ENCODE assay signal across 16 cellular contexts in the genomic region with DNA sequence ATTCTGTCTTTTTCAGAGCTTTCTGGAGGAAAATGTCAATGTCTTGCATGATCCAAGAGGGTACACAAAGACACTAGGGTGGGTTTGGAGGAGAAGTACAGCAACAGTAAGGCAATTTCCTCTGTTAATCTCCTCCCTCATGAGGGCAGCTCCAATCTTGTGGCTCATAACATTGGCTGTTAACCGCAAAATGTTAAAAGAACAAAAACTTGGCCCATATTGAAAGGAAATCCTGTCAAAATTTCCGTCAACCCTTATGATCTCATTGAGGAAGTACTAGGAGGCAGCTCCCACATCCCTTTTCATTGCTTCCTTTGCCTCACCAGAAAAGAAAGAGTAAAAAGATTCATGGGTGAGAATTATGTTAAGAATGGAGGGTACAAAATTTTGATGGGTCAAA. TPM values are rescaled to one million over a fixed set of nuclear protein-coding genes. Genes with fewer than 3 reads are reported as not detected.
DNase-seq lines count a peak whose midpoint lies in the region; FAIRE-seq and TF ChIP-seq lines count a peak whose summit lies in the region.
"Had no signal": no experiment of that assay in that cellular context is flagged by ENCODE, and none has a peak within 500 bp of the region (broad histone marks: within the 10 kb centered on the region; RNA-seq: fewer than 3 reads in every experiment).

No MANE protein-coding gene starts in this region.

- TF ChIP-seq POLR2A in esophagus squamous epithelium (IDR thresholded peaks at IDR 0.05) (no peak), GM12892 (IDR thresholded peaks at IDR 0.05; ENCODE audit: low read depth, low read length) (no peak)

- H3K4me1 ChIP-seq in esophagus squamous epithelium, result peaks cover 14 to 36% (median 15%) of the 10 kb centered on the region in 3 donors
- H3K4me1 ChIP-seq: SJCRH30 had no signal

- H3K27ac ChIP-seq in esophagus squamous epithelium, result peak overlapping the region; percentile 13 to 79 (median 64)
- H3K27ac ChIP-seq: neutrophil, SJCRH30 had no signal

- FAIRE-seq in GM12892 (lab: Jason Lieb, UNC), result no peak

- peaks cover 0 to 4% (median 0%) of the 10 kb centered on the region in 4 donors for H3K27me3 ChIP-seq in esophagus squamous epithelium
- H3K27me3 ChIP-seq: SJCRH30 had no signal

- peaks cover 4% of the 10 kb centered on the region for H3K4me1 Mint-ChIP-seq in osteocyte (ENCODE audit: unreplicated experiment)

- TF ChIP-seq CTCF in esophagus squamous epithelium (IDR thresholded peaks at IDR 0.05) (no peak), osteocyte (IDR thresholded peaks at IDR 0.05) (no peak)

- no peaks in the 10 kb centered on the region for H3K9me3 ChIP-seq in esophagus squamous epithelium
- H3K9me3 ChIP-seq: neutrophil had no signal

- no peaks in the 10 kb centered on the region for H3K36me3 Mint-ChIP-seq in osteocyte (ENCODE audit: unreplicated experiment)
- H3K36me3 Mint-ChIP-seq: brain; stimulated activated naive B cell treated with anti-CD40 and anti-IgM and Interleukin-4, amounts not matched to agents 10 μg/mL and 1 μg/mL and 100 μg/mL, for 72 hours had no signal

- H3K27ac Mint-ChIP-seq in osteocyte (ENCODE audit: unreplicated experiment), result no peak overlapping the region
- H3K27ac Mint-ChIP-seq: brain; stimulated activated naive B cell treated with anti-CD40 and anti-IgM and Interleukin-4, amounts not matched to agents 10 μg/mL and 1 μg/mL and 100 μg/mL, for 72 hours had no signal

- peaks cover 8% of the 10 kb centered on the region for H3K9me3 Mint-ChIP-seq in osteocyte (ENCODE audit: unreplicated experiment)

- peaks cover 0 to 5% (median 0%) of the 10 kb centered on the region in 3 donors for H3K36me3 ChIP-seq in esophagus squamous epithelium
- H3K36me3 ChIP-seq: neutrophil, SJCRH30 had no signal

- no peak overlapping the region for H3K4me3 Mint-ChIP-seq in osteocyte (ENCODE audit: unreplicated experiment)
- H3K4me3 Mint-ChIP-seq: brain; stimulated activated naive B cell treated with anti-CD40 and anti-IgM and Interleukin-4, amounts not matched to agents 10 μg/mL and 1 μg/mL and 100 μg/mL, for 72 hours had no signal

- DNase-seq in HT1080 (ENCODE audit: low read depth), result peak; percentile 74
- DNase-seq in SIG-M5 treated with dmso at 0.1 percent for 504 hours (lab: John Stamatoyannopoulos, UW; ENCODE audit: unreplicated experiment), result peak; percentile 50
- DNase-seq in esophagus squamous epithelium (lab: John Stamatoyannopoulos, UW), result no peak
- peak; percentile 57 for DNase-seq in pons (ENCODE audit: low spot score)
- DNase-seq in osteocyte (ENCODE audit: extremely low spot score, unreplicated experiment), result no peak
- no peak for DNase-seq in T-helper 9 cell
- DNase-seq in COR-L47 (lab: John Stamatoyannopoulos, UW), result no peak
- DNase-seq in GM12892 (ENCODE audit: insufficient read length), result no peak
- DNase-seq: activated CD4-positive, CD25-positive, alpha-beta regulatory T cell; C1 segment of cervical spinal cord; NCI-H510A treated with DMSO at 0.1 percent for 48 hours; SJCRH30; stimulated activated CD4-positive, alpha-beta T cell treated with anti-CD3 and anti-CD28 coated beads, Interleukin-1b, Interleukin-23, amount 100 ng/mL, for 48 hours; stimulated activated naive B cell treated with anti-CD40 and anti-IgM and Interleukin-4, amounts not matched to agents 10 μg/mL and 1 μg/mL and 100 μg/mL, for 72 hours had no signal

- H3K4me3 ChIP-seq in esophagus squamous epithelium, result no peak overlapping the region
- H3K4me3 ChIP-seq: SJCRH30 had no signal

- H3K27me3 Mint-ChIP-seq in osteocyte (ENCODE audit: unreplicated experiment), result peaks cover 58% of the 10 kb centered on the region

- intact Hi-C loops in esophagus squamous epithelium (cut with DNase I), result no loop called here

- 3 to 5% methylated on average over 2 of the region's 2 CpGs for WGBS in esophagus squamous epithelium, 2 donors

RNA-seq across cellular contexts. Expression of a gene that starts 11.6 kb away (rescaled TPM):
- total RNA-seq in HT1080 (2014; rRNA removed; shearing (Covaris generic)), result 0.16 and 0.67 TPM in 2 replicates
- 0.19 and 0.23 TPM in 2 replicates for polyA plus RNA-seq in HT1080 (2015; cell fraction: cytosol; rRNA removed)
- polyA plus RNA-seq in HT1080 (2015; cell fraction: nucleus; rRNA removed), result 0.16 TPM in 1 of 2 replicates, not detected in the other
- total RNA-seq in esophagus squamous epithelium (1 to 10 TPM in 3 of 4 donors, not detected in 1; 1.2 to 5.7 (median 1.4) TPM), osteocyte (not detected in 2 replicates)
- not detected for polyA plus RNA-seq in GM12892 (2012; ENCODE audit: missing spikeins)
- total RNA-seq: SJCRH30 had no signal

Comparison
In these comparisons a context has a peak if more than half of its experiments do, and no peak if none do; other contexts are left out.
1. DNase-seq: peak in HT1080 (single experiment), SIG-M5 treated with dmso at 0.1 percent for 504 hours (single experiment) and pons (single experiment); none in esophagus squamous epithelium (single experiment), osteocyte (single experiment), T-helper 9 cell (single experiment), COR-L47 (single experiment) and GM12892 (single experiment).